ENCODE assay signal across 15 cellular contexts in genomic region chr13:75963318-75963717, GRCh38.
DNase-seq lines count a peak whose midpoint lies in the region; ATAC-seq, FAIRE-seq and TF ChIP-seq lines count a peak whose summit lies in the region.
"Had no signal": no experiment of that assay in that cellular context is flagged by ENCODE, and none has a peak within 500 bp of the region (broad histone marks: within the 10 kb centered on the region; RNA-seq: fewer than 3 reads in every experiment).

No MANE protein-coding gene starts in this region.

- POLR2A ChIA-PET in WTC11 (lab: Charles Lee): no interaction called here

- intact Hi-C loops in natural killer cell (cut with micrococcal nuclease): no loop called here
- intact Hi-C loops in pancreas (cut with DNase I): no loop called here

- H3K4me3 ChIP-seq in HUES48 (ENCODE audit: low read depth, low read length): no peak overlapping the region
- H3K4me3 ChIP-seq in pancreas: no peak overlapping the region
- H3K4me3 ChIP-seq: dorsolateral prefrontal cortex had no signal

- peak overlapping the region; percentile 0 for H3K27ac ChIP-seq in HUES48 (ENCODE audit: low read depth, low read length)
- no peak overlapping the region for H3K27ac ChIP-seq in pancreas
- H3K27ac ChIP-seq: dorsolateral prefrontal cortex, VCaP had no signal

- no peaks in the 10 kb centered on the region for H3K27me3 Mint-ChIP-seq in WTC11 (ENCODE audit: low read depth)
- H3K27me3 Mint-ChIP-seq in natural killer cell (ENCODE audit: low read depth in 2 of 2): peaks cover 0 to 2% of the 10 kb centered on the region in 2 donors
- peaks cover 1% of the 10 kb centered on the region for H3K27me3 Mint-ChIP-seq in endothelial cell (ENCODE audit: unreplicated experiment)
- peaks cover 2% of the 10 kb centered on the region for H3K27me3 Mint-ChIP-seq in glutamatergic neuron (ENCODE audit: unreplicated experiment)

- TF ChIP-seq CTCF in WTC11 (IDR thresholded peaks at IDR 0.05) (no peak), natural killer cell (IDR thresholded peaks at IDR 0.05) (no peak), endothelial cell (IDR thresholded peaks at IDR 0.05; ENCODE audit: unreplicated experiment) (no peak), pancreas (IDR thresholded peaks at IDR 0.05) (no peak), glutamatergic neuron (IDR thresholded peaks at IDR 0.05; ENCODE audit: partially characterized antibody, unreplicated experiment) (no peak)

- DNase-seq in DMS153 treated with DMSO at 0.1 percent for 48 hours (lab: John Stamatoyannopoulos, UW; ENCODE audit: unreplicated experiment) (peak; percentile 9), WTC11 (ENCODE audit: low spot score) (no peak), islet precursor cell (peak; percentile 55), natural killer cell (no peak), endothelial cell (ENCODE audit: low spot score) (no peak), pancreas (no peak), glutamatergic neuron (no peak)
- DNase-seq: activated effector memory CD4-positive, alpha-beta T cell treated with anti-CD3 and anti-CD28 coated beads, Interleukin-2, amount 50 U/mL, for 16 hours; aorta; dorsolateral prefrontal cortex; NCI-H226; stimulated activated CD4-positive, alpha-beta T cell treated with anti-CD3 and anti-CD28 coated beads, Interleukin-12 subunit alpha, Interleukin-12 subunit beta, amount 100 ng/mL, for 4 hours had no signal

- CTCF ChIA-PET in WTC11 (lab: Charles Lee): interaction anchor here (1.2 kb wide), 1 partner anchor 268 kb away, joined by 4 read pairs; no protein-coding TSS in a partner anchor

- H3K9ac ChIP-seq in HUES48 (ENCODE audit: low read depth, low read length): no peak overlapping the region

- WGBS in pancreas, 2 donors: 56 to 66% methylated on average over 4 of the region's 4 CpGs

- H3K27me3 ChIP-seq in HUES48 (ENCODE audit: control insufficient read depth, insufficient read depth, low read length) (no peaks in the 10 kb centered on the region), pancreas (no peaks in the 10 kb centered on the region)
- H3K27me3 ChIP-seq: dorsolateral prefrontal cortex had no signal

- H3K36me3 ChIP-seq in HUES48 (ENCODE audit: control insufficient read depth, insufficient read depth, low read length) (no peaks in the 10 kb centered on the region), pancreas (no peaks in the 10 kb centered on the region)

- no peaks in the 10 kb centered on the region for H3K9me3 ChIP-seq in HUES48 (ENCODE audit: control insufficient read depth, insufficient read depth, low read length)
- H3K9me3 ChIP-seq in pancreas: no peaks in the 10 kb centered on the region

- no peaks in the 10 kb centered on the region for H3K36me3 Mint-ChIP-seq in WTC11
- no peaks in the 10 kb centered on the region for H3K36me3 Mint-ChIP-seq in natural killer cell
- H3K36me3 Mint-ChIP-seq in endothelial cell (ENCODE audit: low read depth, unreplicated experiment): no peaks in the 10 kb centered on the region
- H3K36me3 Mint-ChIP-seq in glutamatergic neuron (ENCODE audit: unreplicated experiment): no peaks in the 10 kb centered on the region

- H3K27ac Mint-ChIP-seq in WTC11 (peak overlapping the region; percentile 57), natural killer cell (no peak overlapping the region), endothelial cell (ENCODE audit: unreplicated experiment) (no peak overlapping the region), glutamatergic neuron (ENCODE audit: unreplicated experiment) (no peak overlapping the region)
- H3K27ac Mint-ChIP-seq: B cell had no signal

- ATAC-seq in WTC11 (no peak; the same call in 1 of the 2 replicates), natural killer cell (no peak), pancreas (no peak)

- H3K4me3 Mint-ChIP-seq in WTC11: no peak overlapping the region
- H3K4me3 Mint-ChIP-seq in natural killer cell: no peak overlapping the region
- H3K4me3 Mint-ChIP-seq in endothelial cell (ENCODE audit: unreplicated experiment): no peak overlapping the region
- no peak overlapping the region for H3K4me3 Mint-ChIP-seq in glutamatergic neuron (ENCODE audit: unreplicated experiment)
- H3K4me3 Mint-ChIP-seq: B cell had no signal

- H3K4me1 ChIP-seq in HUES48 (ENCODE audit: control insufficient read depth, insufficient read depth, low read length) (peaks cover 6% of the 10 kb centered on the region; the same call in 1 of the 2 replicates), pancreas (no peaks in the 10 kb centered on the region)

- peaks cover 13% of the 10 kb centered on the region for H3K4me1 Mint-ChIP-seq in WTC11
- no peaks in the 10 kb centered on the region for H3K4me1 Mint-ChIP-seq in natural killer cell
- peaks cover 2% of the 10 kb centered on the region for H3K4me1 Mint-ChIP-seq in endothelial cell (ENCODE audit: unreplicated experiment)
- peaks cover 8% of the 10 kb centered on the region for H3K4me1 Mint-ChIP-seq in glutamatergic neuron (ENCODE audit: low read depth, unreplicated experiment)
- H3K4me1 Mint-ChIP-seq: B cell had no signal

- H3K9me3 Mint-ChIP-seq in WTC11 (no peaks in the 10 kb centered on the region), natural killer cell (peaks cover 4 to 9% of the 10 kb centered on the region in 2 donors), endothelial cell (ENCODE audit: unreplicated experiment) (no peaks in the 10 kb centered on the region), glutamatergic neuron (ENCODE audit: unreplicated experiment) (peaks cover 5% of the 10 kb centered on the region)

- FAIRE-seq in pancreas (lab: Jason Lieb, UNC): no peak

TF ChIP-seq in WTC11, 78 proteins besides CTCF, POLR2A, EP300 and RAD21 (continues in another document):
- no peak for TF ChIP-seq TEAD4 (CRISPR knock-in tag; IDR thresholded peaks at IDR 0.05)
- TF ChIP-seq, protein P1, sequence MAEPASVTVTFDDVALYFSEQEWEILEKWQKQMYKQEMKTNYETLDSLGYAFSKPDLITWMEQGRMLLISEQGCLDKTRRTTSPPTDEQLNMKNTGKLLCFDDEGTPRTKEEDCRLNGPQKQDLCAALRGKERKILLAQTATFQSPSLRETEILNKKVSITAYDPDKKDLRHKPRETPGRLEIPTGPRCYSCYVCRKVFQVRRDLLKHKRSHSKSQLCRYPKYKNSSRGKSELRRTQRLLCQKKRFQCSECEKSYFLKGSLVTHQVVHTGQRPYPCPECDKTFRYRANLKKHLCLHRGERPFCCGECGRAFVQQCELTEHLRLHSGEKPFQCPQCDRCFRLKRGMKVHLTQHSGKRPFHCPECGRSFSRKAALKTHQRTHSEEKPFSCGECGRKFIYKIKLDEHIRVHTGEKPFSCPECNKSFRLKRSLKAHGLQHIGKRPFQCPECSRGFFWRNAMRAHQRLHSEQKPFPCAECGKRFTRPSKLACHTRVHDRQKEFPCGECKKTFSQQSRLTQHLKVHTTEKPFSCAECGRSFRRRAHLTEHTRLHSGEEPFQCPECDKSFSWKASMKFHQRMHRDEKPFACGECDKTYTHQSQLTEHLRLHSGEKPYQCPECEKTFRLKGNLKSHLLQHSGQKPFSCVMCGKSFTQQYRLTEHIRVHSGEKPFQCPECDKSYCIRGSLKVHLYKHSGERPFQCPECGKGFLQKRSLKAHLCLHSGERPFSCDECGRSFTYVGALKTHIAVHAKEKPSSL (CRISPR knock-in tag; conservative IDR thresholded peaks at IDR 0.05): no peak
- TF ChIP-seq ZNF512 (CRISPR knock-in tag; IDR thresholded peaks at IDR 0.05; ENCODE audit: borderline replicate concordance): no peak
- no peak for TF ChIP-seq NFATC4 (CRISPR knock-in tag; IDR thresholded peaks at IDR 0.05)
- no peak for TF ChIP-seq ZNF263 (CRISPR knock-in tag; IDR thresholded peaks at IDR 0.05; ENCODE audit: low read depth)
- no peak for TF ChIP-seq NFE2L1 (CRISPR knock-in tag; IDR thresholded peaks at IDR 0.05)
- TF ChIP-seq, protein P2, sequence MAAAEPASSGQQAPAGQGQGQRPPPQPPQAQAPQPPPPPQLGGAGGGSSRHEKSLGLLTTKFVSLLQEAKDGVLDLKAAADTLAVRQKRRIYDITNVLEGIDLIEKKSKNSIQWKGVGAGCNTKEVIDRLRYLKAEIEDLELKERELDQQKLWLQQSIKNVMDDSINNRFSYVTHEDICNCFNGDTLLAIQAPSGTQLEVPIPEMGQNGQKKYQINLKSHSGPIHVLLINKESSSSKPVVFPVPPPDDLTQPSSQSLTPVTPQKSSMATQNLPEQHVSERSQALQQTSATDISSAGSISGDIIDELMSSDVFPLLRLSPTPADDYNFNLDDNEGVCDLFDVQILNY (CRISPR knock-in tag; IDR thresholded peaks at IDR 0.05): no peak
- TF ChIP-seq, protein P3, sequence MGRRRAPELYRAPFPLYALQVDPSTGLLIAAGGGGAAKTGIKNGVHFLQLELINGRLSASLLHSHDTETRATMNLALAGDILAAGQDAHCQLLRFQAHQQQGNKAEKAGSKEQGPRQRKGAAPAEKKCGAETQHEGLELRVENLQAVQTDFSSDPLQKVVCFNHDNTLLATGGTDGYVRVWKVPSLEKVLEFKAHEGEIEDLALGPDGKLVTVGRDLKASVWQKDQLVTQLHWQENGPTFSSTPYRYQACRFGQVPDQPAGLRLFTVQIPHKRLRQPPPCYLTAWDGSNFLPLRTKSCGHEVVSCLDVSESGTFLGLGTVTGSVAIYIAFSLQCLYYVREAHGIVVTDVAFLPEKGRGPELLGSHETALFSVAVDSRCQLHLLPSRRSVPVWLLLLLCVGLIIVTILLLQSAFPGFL (CRISPR knock-in tag; IDR thresholded peaks at IDR 0.05; ENCODE audit: borderline replicate concordance): no peak
- TF ChIP-seq CREB1 (CRISPR knock-in tag; IDR thresholded peaks at IDR 0.05): no peak
- TF ChIP-seq TEAD1 (CRISPR knock-in tag; IDR thresholded peaks at IDR 0.05): no peak

Comparison
In these comparisons a context has a peak if more than half of its experiments do, and no peak if none do; other contexts are left out.
1. DNase-seq: peak in DMS153 treated with DMSO at 0.1 percent for 48 hours (single experiment) and islet precursor cell (single experiment); none in WTC11 (single experiment), natural killer cell (single experiment), endothelial cell (single experiment), pancreas (0 of 6) and glutamatergic neuron (single experiment).